ENCODE assay signal across 8 cellular contexts in genomic region chr1:109983380-109984189, GRCh38.
DNase-seq lines count a peak whose midpoint lies in the region; ATAC-seq, FAIRE-seq and TF ChIP-seq lines count a peak whose summit lies in the region.
"Had no signal": no experiment of that assay in that cellular context is flagged by ENCODE, and none has a peak within 500 bp of the region (broad histone marks: within the 10 kb centered on the region; RNA-seq: fewer than 3 reads in every experiment).

No MANE protein-coding gene starts in this region.

- no peaks in the 10 kb centered on the region for H3K36me3 Mint-ChIP-seq in stimulated activated effector memory CD8-positive, alpha-beta T cell treated with anti-CD3 and anti-CD28 coated beads, Interleukin-12 subunit alpha, Interleukin-12 subunit beta, amount 100 ng/mL, for 72 hours

- H3K27ac Mint-ChIP-seq in stimulated activated effector memory CD8-positive, alpha-beta T cell treated with anti-CD3 and anti-CD28 coated beads, Interleukin-12 subunit alpha, Interleukin-12 subunit beta, amount 100 ng/mL, for 72 hours: peak overlapping the region; percentile 99

- peak overlapping the region; percentile 93 for H3K4me3 Mint-ChIP-seq in stimulated activated effector memory CD8-positive, alpha-beta T cell treated with anti-CD3 and anti-CD28 coated beads, Interleukin-12 subunit alpha, Interleukin-12 subunit beta, amount 100 ng/mL, for 72 hours

- TF ChIP-seq CTCF in D721Med (IDR thresholded peaks at IDR 0.05; ENCODE audit: insufficient read depth, missing control alignments): no peak

- ATAC-seq in HG02759 (IDR thresholded peaks at IDR 0.05; ENCODE audit: unreplicated experiment) (peak; percentile 1), HG02642 (IDR thresholded peaks at IDR 0.05; ENCODE audit: poor library complexity, unreplicated experiment) (no peak)
- ATAC-seq in stimulated activated effector memory CD8-positive, alpha-beta T cell treated with anti-CD3 and anti-CD28 coated beads, Interleukin-12 subunit alpha, Interleukin-12 subunit beta, amount 100 ng/mL, for 72 hours: no peak

- H3K4me1 ChIP-seq in iPS-20b (ENCODE audit: insufficient read depth, low read length): peaks cover 19% of the 10 kb centered on the region

- DNase-seq in amniotic epithelial cell (ENCODE audit: low read depth): peak; percentile 38
- DNase-seq in stimulated activated effector memory CD8-positive, alpha-beta T cell treated with anti-CD3 and anti-CD28 coated beads, Interleukin-12 subunit alpha, Interleukin-12 subunit beta, amount 100 ng/mL, for 72 hours (ENCODE audit: low spot score in 2 of 2): no peak
- DNase-seq in NCI-H1436 (lab: John Stamatoyannopoulos, UW): no peak
- no peak for DNase-seq in D721Med (ENCODE audit: insufficient read length, low spot score)

- peaks cover 12% of the 10 kb centered on the region; the same call in 1 of the 2 replicates for H3K27me3 ChIP-seq in iPS-20b (ENCODE audit: insufficient read depth, low read length)

- no peak overlapping the region; the same call in 1 of the 2 replicates for H3K9ac ChIP-seq in iPS-20b (ENCODE audit: low read depth, low read length)

- peak overlapping the region; percentile 93 for H3K4me3 ChIP-seq in iPS-20b (ENCODE audit: low read length)

- peaks cover 40% of the 10 kb centered on the region for H3K4me1 Mint-ChIP-seq in stimulated activated effector memory CD8-positive, alpha-beta T cell treated with anti-CD3 and anti-CD28 coated beads, Interleukin-12 subunit alpha, Interleukin-12 subunit beta, amount 100 ng/mL, for 72 hours

- H3K36me3 ChIP-seq in iPS-20b (ENCODE audit: insufficient read depth, low read depth, low read length): peaks cover 8% of the 10 kb centered on the region

- FAIRE-seq in D721Med (lab: Jason Lieb, UNC): no peak

- no peak overlapping the region for H3K27ac ChIP-seq in iPS-20b (ENCODE audit: low read length)

- no peaks in the 10 kb centered on the region for H3K9me3 Mint-ChIP-seq in stimulated activated effector memory CD8-positive, alpha-beta T cell treated with anti-CD3 and anti-CD28 coated beads, Interleukin-12 subunit alpha, Interleukin-12 subunit beta, amount 100 ng/mL, for 72 hours
- H3K9me3 Mint-ChIP-seq: activated T-cell treated with anti-CD3 and anti-CD28 coated beads, Interleukin-2, amount 50 U/mL, for 24 hours had no signal

- no peaks in the 10 kb centered on the region for H3K9me3 ChIP-seq in iPS-20b (ENCODE audit: insufficient read depth, low read depth, low read length)
